In genomic region chr7:27176962-27177794, GRCh38 we compare ENCODE assay signal across 1 cellular context.
TF ChIP-seq lines count a peak whose summit lies in the region.

No MANE protein-coding gene starts in this region.

TF ChIP-seq in endothelial cell of umbilical vein, 7 proteins besides CTCF, POLR2A, EP300 and RAD21:
- TF ChIP-seq MAX (IDR thresholded peaks at IDR 0.05; ENCODE audit: insufficient read depth, insufficient read length) = no peak
- TF ChIP-seq MYC (IDR thresholded peaks at IDR 0.05; ENCODE audit: low read depth, low read length) = no peak
- no peak for TF ChIP-seq JUN (IDR thresholded peaks at IDR 0.05; ENCODE audit: borderline replicate concordance, insufficient read depth, insufficient read length, low read depth)
- TF ChIP-seq POLR2AphosphoS5 (IDR thresholded peaks at IDR 0.05; ENCODE audit: insufficient read depth, low read depth, low read length) = no peak
- no peak for TF ChIP-seq FOS (IDR thresholded peaks at IDR 0.05; ENCODE audit: borderline replicate concordance, insufficient read depth, low read length)
- no peak for TF ChIP-seq EZH2 (IDR thresholded peaks at IDR 0.05; ENCODE audit: borderline replicate concordance, low read depth, low read length, severe bottlenecking)
- no peak for TF ChIP-seq GATA2 (IDR thresholded peaks at IDR 0.05; ENCODE audit: insufficient read depth, insufficient read length, low read depth, low read length)
